22 cellular contexts compared by ENCODE assay signal in the genomic region with DNA sequence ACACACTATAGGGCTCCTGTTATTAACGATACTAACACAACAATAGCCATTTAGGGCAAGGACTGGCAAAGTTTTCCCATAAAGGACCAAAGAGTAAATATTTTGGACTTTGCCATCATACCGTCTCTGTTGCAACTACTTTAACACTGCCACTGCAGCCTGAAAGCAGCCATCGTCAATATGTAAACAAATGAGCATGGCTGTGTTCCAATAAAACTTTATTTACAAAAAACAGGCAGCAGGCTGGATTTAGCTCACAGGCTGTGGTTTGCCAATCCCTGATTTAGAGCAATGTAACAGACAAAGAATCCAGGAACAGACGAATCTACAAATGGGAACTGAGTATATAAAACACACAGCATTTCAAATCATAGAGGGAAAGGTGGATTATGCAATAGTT.
"Had no signal": no experiment of that assay in that cellular context is flagged by ENCODE, and none has a peak within 500 bp of the region (broad histone marks: within the 10 kb centered on the region; RNA-seq: fewer than 3 reads in every experiment).

No MANE protein-coding gene starts in this region.

- H3K27me3 ChIP-seq: esophagus squamous epithelium, tibial nerve had no signal

- H3K27ac Mint-ChIP-seq: activated naive CD8-positive, alpha-beta T cell; activated T-cell treated with anti-CD3 and anti-CD28 coated beads, Interleukin-2, amount 50 U/mL, for 72 hours; dendritic cell treated with granulocyte-macrophage colony-stimulating factor and Interleukin-4, amounts not matched to agents 40 ng/mL and 50 ng/mL, for 4 days; stimulated activated naive CD8-positive, alpha-beta T cell treated with anti-CD3 and anti-CD28 coated beads, Interleukin-15, Interleukin-2, amounts not matched to agents 100 ng/mL and 50 ng/mL, for 24 hours; T-helper 2 cell treated with Interferon-gamma antibody and Interleukin-4, amounts not matched to agents 5 μg/mL and 100 μg/mL, for 36 hours had no signal

- H3K4me3 Mint-ChIP-seq: activated naive CD8-positive, alpha-beta T cell; activated T-cell treated with anti-CD3 and anti-CD28 coated beads, Interleukin-2, amount 50 U/mL, for 72 hours; dendritic cell treated with granulocyte-macrophage colony-stimulating factor and Interleukin-4, amounts not matched to agents 40 ng/mL and 50 ng/mL, for 4 days; stimulated activated naive CD8-positive, alpha-beta T cell treated with anti-CD3 and anti-CD28 coated beads, Interleukin-15, Interleukin-2, amounts not matched to agents 100 ng/mL and 50 ng/mL, for 24 hours; T-helper 2 cell treated with Interferon-gamma antibody and Interleukin-4, amounts not matched to agents 5 μg/mL and 100 μg/mL, for 36 hours had no signal

- FAIRE-seq: islet of Langerhans, TTC549, urothelium cell line had no signal

- H3K36me3 ChIP-seq: tibial nerve had no signal

- H3K9me3 ChIP-seq: esophagus squamous epithelium had no signal

- H3K9me3 Mint-ChIP-seq: activated T-cell treated with anti-CD3 and anti-CD28 coated beads, Interleukin-2, amount 50 U/mL, for 72 hours; dendritic cell treated with granulocyte-macrophage colony-stimulating factor and Interleukin-4, amounts not matched to agents 40 ng/mL and 50 ng/mL, for 4 days; stimulated activated naive CD8-positive, alpha-beta T cell treated with anti-CD3 and anti-CD28 coated beads, Interleukin-15, Interleukin-2, amounts not matched to agents 100 ng/mL and 50 ng/mL, for 24 hours; T-helper 2 cell treated with Interferon-gamma antibody and Interleukin-4, amounts not matched to agents 5 μg/mL and 100 μg/mL, for 36 hours had no signal

- DNase-seq: activated CD4-positive, alpha-beta T cell treated with anti-CD3 and anti-CD28 coated beads, Interleukin-2, amount 50 U/mL, for 4 hours; activated gamma-delta T cell treated with Interleukin-2 at 50 U/mL for 16 hours; activated T-cell treated with anti-CD3 and anti-CD28 coated beads, Interleukin-2, amount 50 U/mL, for 72 hours; amniotic stem cell; effector CD8-positive, alpha-beta T cell; esophagus squamous epithelium; foreskin fibroblast; hippocampal formation; left colon; mammary epithelial cell; occipital lobe; posterior cingulate gyrus; retina; stimulated activated CD4-positive, alpha-beta T cell treated with anti-CD3 and anti-CD28 coated beads, Interleukin-2, amount 100 ng/mL, for 24 hours had no signal

- ATAC-seq: activated T-cell treated with anti-CD3 and anti-CD28 coated beads, Interleukin-2, amount 50 U/mL, for 72 hours; left colon had no signal

- H3K4me3 ChIP-seq: esophagus squamous epithelium, tibial nerve had no signal

- H3K27ac ChIP-seq: esophagus squamous epithelium, tibial nerve had no signal

- H3K4me1 ChIP-seq: esophagus squamous epithelium, tibial nerve had no signal

- H3K36me3 Mint-ChIP-seq: activated naive CD8-positive, alpha-beta T cell had no signal
